ENCODE assay signal across 1 cellular context in the genomic region with DNA sequence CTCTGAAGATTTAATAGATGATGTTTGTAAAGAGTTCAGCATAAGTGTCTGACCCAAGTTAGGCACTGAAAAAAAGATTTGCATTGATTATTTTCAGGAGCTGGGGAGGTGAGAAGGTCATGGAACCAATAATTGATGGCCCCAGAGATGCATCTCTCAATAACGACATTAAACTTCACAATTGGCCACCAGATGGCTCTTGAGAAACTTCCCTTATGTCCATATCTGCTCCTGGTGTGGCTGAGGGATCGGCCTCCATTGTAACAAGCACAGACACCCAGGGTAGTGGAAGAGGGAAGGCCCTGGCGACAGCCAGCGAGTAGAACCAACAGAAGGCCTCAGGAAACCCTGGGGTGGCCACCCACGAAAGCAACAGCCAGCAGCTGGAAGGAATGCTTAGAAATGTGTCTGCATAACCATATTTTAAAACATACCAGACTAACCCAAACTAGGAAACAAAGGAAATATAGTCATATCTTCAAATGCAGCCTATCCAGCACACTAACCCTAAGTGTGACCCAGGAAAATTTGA.
TF ChIP-seq lines count a peak whose summit lies in the region.

No MANE protein-coding gene starts in this region.

TF ChIP-seq in GM12878, 131 proteins besides CTCF, POLR2A, EP300 and RAD21:
- TF ChIP-seq, protein P1, sequence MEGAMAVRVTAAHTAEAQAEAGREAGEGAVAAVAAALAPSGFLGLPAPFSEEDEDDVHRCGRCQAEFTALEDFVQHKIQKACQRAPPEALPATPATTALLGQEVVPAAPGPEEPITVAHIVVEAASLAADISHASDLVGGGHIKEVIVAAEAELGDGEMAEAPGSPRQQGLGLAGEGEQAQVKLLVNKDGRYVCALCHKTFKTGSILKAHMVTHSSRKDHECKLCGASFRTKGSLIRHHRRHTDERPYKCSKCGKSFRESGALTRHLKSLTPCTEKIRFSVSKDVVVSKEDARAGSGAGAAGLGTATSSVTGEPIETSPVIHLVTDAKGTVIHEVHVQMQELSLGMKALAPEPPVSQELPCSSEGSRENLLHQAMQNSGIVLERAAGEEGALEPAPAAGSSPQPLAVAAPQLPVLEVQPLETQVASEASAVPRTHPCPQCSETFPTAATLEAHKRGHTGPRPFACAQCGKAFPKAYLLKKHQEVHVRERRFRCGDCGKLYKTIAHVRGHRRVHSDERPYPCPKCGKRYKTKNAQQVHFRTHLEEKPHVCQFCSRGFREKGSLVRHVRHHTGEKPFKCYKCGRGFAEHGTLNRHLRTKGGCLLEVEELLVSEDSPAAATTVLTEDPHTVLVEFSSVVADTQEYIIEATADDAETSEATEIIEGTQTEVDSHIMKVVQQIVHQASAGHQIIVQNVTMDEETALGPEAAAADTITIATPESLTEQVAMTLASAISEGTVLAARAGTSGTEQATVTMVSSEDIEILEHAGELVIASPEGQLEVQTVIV (IDR thresholded peaks at IDR 0.05; ENCODE audit: borderline replicate concordance, partially characterized antibody), result no peak
